In genomic region chr7:156463280-156463679, GRCh38 we compare ENCODE assay signal across 29 cellular contexts.
"Had no signal": no experiment of that assay in that cellular context is flagged by ENCODE, and none has a peak within 500 bp of the region (broad histone marks: within the 10 kb centered on the region; RNA-seq: fewer than 3 reads in every experiment).

No MANE protein-coding gene starts in this region.

- H3K9me3 Mint-ChIP-seq: mesothelial cell of epicardium; natural killer cell; nephron progenitor cell; neural progenitor cell; stimulated activated naive CD8-positive, alpha-beta T cell treated with anti-CD3 and anti-CD28 coated beads, Interleukin-15, amount 100 ng/mL, for 72 hours; type B pancreatic cell had no signal

- H3K4me3 Mint-ChIP-seq: mesothelial cell of epicardium; natural killer cell; nephron progenitor cell; neural progenitor cell; stimulated activated memory B cell treated with anti-CD40 and anti-IgM and Interleukin-4, amounts not matched to agents 10 μg/mL and 1 μg/mL and 100 μg/mL, for 72 hours; stimulated activated naive CD8-positive, alpha-beta T cell treated with anti-CD3 and anti-CD28 coated beads, Interleukin-15, amount 100 ng/mL, for 72 hours; type B pancreatic cell had no signal

- H3K36me3 Mint-ChIP-seq: mesothelial cell of epicardium; naive B cell; natural killer cell; neural progenitor cell; stimulated activated memory B cell treated with anti-CD40 and anti-IgM and Interleukin-4, amounts not matched to agents 10 μg/mL and 1 μg/mL and 100 μg/mL, for 72 hours; type B pancreatic cell had no signal

- DNase-seq: kidney glomerular epithelial cell; left cardiac atrium; left lung; mesendoderm; naive B cell; natural killer cell; nephron progenitor cell; occipital lobe; ovary; stimulated activated CD4-positive, alpha-beta T cell treated with anti-CD3 and anti-CD28 coated beads, Interleukin-1b, Interleukin-23, amount 100 ng/mL, for 48 hours; stimulated activated CD4-positive, alpha-beta T cell treated with anti-CD3 and anti-CD28 coated beads, Interleukin-2, amount 100 ng/mL, for 48 hours; stimulated activated CD4-positive, alpha-beta T cell treated with anti-CD3 and anti-CD28 coated beads, Interleukin-4, amount 100 ng/mL, for 4 hours; stimulated activated CD8-positive, alpha-beta memory T cell treated with anti-CD3 and anti-CD28 coated beads, Interleukin-4, amount 100 ng/mL, for 48 hours; stimulated activated naive CD4-positive, alpha-beta T cell treated with Interleukin-2 at 50 U/mL for 16 hours; stimulated activated naive CD8-positive, alpha-beta T cell treated with anti-CD3 and anti-CD28 coated beads, Interleukin-15, amount 100 ng/mL, for 72 hours; substantia nigra; uterus had no signal

- H3K4me1 ChIP-seq: left lung, neural progenitor cell, right atrium auricular region, right lobe of liver, tibial nerve, uterus had no signal

- H3K4me3 ChIP-seq: left lung, lung, neural progenitor cell, ovary, right atrium auricular region, right lobe of liver, smooth muscle cell, tibial nerve, uterus had no signal

- H3K27me3 ChIP-seq: neural progenitor cell, ovary, right atrium auricular region, right lobe of liver, tibial nerve, uterus had no signal

- H3K36me3 ChIP-seq: left lung, neural progenitor cell, neutrophil, ovary, right atrium auricular region, right lobe of liver, tibial nerve, uterus had no signal

- H3K4me1 Mint-ChIP-seq: mesothelial cell of epicardium; naive B cell; natural killer cell; stimulated activated memory B cell treated with anti-CD40 and anti-IgM and Interleukin-4, amounts not matched to agents 10 μg/mL and 1 μg/mL and 100 μg/mL, for 72 hours; stimulated activated naive CD8-positive, alpha-beta T cell treated with anti-CD3 and anti-CD28 coated beads, Interleukin-15, amount 100 ng/mL, for 72 hours had no signal

- H3K4me2 ChIP-seq: neural progenitor cell, smooth muscle cell had no signal

- H3K9ac ChIP-seq: neural progenitor cell had no signal

- H3K27ac ChIP-seq: left lung, neural progenitor cell, neutrophil, ovary, right atrium auricular region, right lobe of liver, tibial nerve, uterus had no signal

- FAIRE-seq: keratinocyte had no signal

- ATAC-seq: left cardiac atrium; left lung; natural killer cell; right lobe of liver; stimulated activated naive CD8-positive, alpha-beta T cell treated with anti-CD3 and anti-CD28 coated beads, Interleukin-15, amount 100 ng/mL, for 72 hours had no signal

- H2AFZ ChIP-seq: neural progenitor cell had no signal

- H3K9me3 ChIP-seq: neutrophil, ovary, right lobe of liver, tibial nerve, uterus had no signal

- H3K27ac Mint-ChIP-seq: mesothelial cell of epicardium; natural killer cell; nephron progenitor cell; neural progenitor cell; progenitor cell of endocrine pancreas; stimulated activated memory B cell treated with anti-CD40 and anti-IgM and Interleukin-4, amounts not matched to agents 10 μg/mL and 1 μg/mL and 100 μg/mL, for 72 hours; stimulated activated naive CD8-positive, alpha-beta T cell treated with anti-CD3 and anti-CD28 coated beads, Interleukin-15, amount 100 ng/mL, for 72 hours; type B pancreatic cell had no signal
